In the genomic region with DNA sequence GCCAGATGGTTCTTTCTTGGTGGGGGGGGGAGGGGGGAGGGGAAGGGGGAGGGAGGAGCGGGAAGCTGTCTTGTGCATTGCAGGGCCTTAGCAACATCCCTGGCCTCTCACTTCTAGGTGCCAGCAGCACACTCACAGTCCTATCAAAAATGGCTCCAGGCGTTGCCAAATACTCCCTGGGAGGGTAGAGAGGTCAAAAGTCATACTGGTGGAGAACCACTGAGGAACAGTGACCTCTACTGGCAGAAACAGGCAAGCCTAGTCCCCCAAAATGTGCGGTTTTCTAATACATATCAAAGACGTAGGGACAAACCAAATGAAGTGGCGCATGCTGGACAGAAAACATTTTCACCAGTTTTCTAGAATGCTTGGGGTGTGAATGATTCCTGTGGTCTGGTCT, we compare ENCODE assay signal across 2 cellular contexts. TPM values are rescaled to one million over a fixed set of nuclear protein-coding genes. Genes with fewer than 3 reads are reported as not detected.
"Had no signal": no experiment of that assay in that cellular context is flagged by ENCODE, and none has a peak within 500 bp of the region (broad histone marks: within the 10 kb centered on the region; RNA-seq: fewer than 3 reads in every experiment).

No MANE protein-coding gene starts in this region.

RNA-seq across cellular contexts. Expression of gene CLTRN, which starts 17.1 kb away (rescaled TPM):
- total RNA-seq: osteocyte had no signal

RNA-seq across cellular contexts. Expression of gene ACE2, which starts 46.8 kb away (rescaled TPM):
- total RNA-seq: neural crest cell, osteocyte had no signal
